Comparison of ENCODE assay signal across 16 cellular contexts in the genomic region with DNA sequence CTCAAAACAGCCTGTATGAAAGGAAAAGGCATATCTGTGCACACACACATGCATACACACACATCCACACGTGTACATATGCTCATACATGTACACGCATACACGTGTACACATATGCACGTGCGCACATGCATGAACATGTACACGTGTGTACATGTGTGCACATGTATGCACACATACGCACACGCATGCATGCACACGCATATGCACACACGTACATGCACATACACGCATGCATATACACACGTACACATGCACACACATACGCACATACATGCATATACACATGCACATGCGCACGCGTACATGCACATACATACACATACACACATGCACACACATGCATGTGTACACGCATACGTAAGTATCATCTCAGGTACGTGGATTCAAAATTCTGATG. TPM values are rescaled to one million over a fixed set of nuclear protein-coding genes. Genes with fewer than 3 reads are reported as not detected.
DNase-seq lines count a peak whose midpoint lies in the region; ATAC-seq, FAIRE-seq and TF ChIP-seq lines count a peak whose summit lies in the region.
"Had no signal": no experiment of that assay in that cellular context is flagged by ENCODE, and none has a peak within 500 bp of the region (broad histone marks: within the 10 kb centered on the region; RNA-seq: fewer than 3 reads in every experiment).

No MANE protein-coding gene starts in this region.

- peaks cover 16% of the 10 kb centered on the region for H3K9me3 Mint-ChIP-seq in neural progenitor cell
- H3K9me3 Mint-ChIP-seq in type B pancreatic cell, result peaks cover 2% of the 10 kb centered on the region

- H3K9me3 ChIP-seq in colonic mucosa (no peaks in the 10 kb centered on the region), neural progenitor cell (ENCODE audit: low read depth) (no peaks in the 10 kb centered on the region), spleen (peaks cover 0 to 3% (median 0%) of the 10 kb centered on the region in 8 donors)

- no peak for ATAC-seq in GM19463 (IDR thresholded peaks at IDR 0.05; ENCODE audit: unreplicated experiment)
- ATAC-seq in HG03342 (IDR thresholded peaks at IDR 0.05; ENCODE audit: unreplicated experiment), result no peak

- no peaks in the 10 kb centered on the region for H3K4me1 ChIP-seq in colonic mucosa
- H3K4me1 ChIP-seq in neural progenitor cell, result no peaks in the 10 kb centered on the region
- H3K4me1 ChIP-seq in spleen, result no peaks in the 10 kb centered on the region

- H3K27me3 ChIP-seq in colonic mucosa (no peaks in the 10 kb centered on the region), neural progenitor cell (no peaks in the 10 kb centered on the region), spleen (replicated peaks in 1 of 7) (no peaks in the 10 kb centered on the region)

- no peak for TF ChIP-seq POLR2A in spleen (IDR thresholded peaks at IDR 0.05)

- WGBS in spleen, 5 donors, result 89 to 92% (median 91%) methylated on average over 19 of the region's 19 CpGs

- H2AFZ ChIP-seq in neural progenitor cell (replicated peaks), result no peak overlapping the region

- no peaks in the 10 kb centered on the region for H3K27me3 Mint-ChIP-seq in neural progenitor cell (ENCODE audit: insufficient read depth, low read depth)
- no peaks in the 10 kb centered on the region for H3K27me3 Mint-ChIP-seq in type B pancreatic cell

- DNase-seq in HTR-8/SVneo (ENCODE audit: insufficient read length, low spot score) (no peak), colonic mucosa (peak; percentile 8), neural progenitor cell (ENCODE audit: low spot score) (no peak), type B pancreatic cell (ENCODE audit: extremely low spot score, unreplicated experiment) (peak; percentile 40), spleen (no peak)
- DNase-seq: ACHN, NCI-H1105, NCI-H1694, NCI-H510A, NCI-H748 treated with DMSO at 0.1 percent for 48 hours, OCI-M1, Right ventricle myocardium superior had no signal

- H3K4me1 Mint-ChIP-seq in neural progenitor cell, result peaks cover 3% of the 10 kb centered on the region
- H3K4me1 Mint-ChIP-seq in type B pancreatic cell (ENCODE audit: unreplicated experiment), result peaks cover 7% of the 10 kb centered on the region

- peaks cover 71% of the 10 kb centered on the region for H4K20me1 ChIP-seq in neural progenitor cell (ENCODE audit: low read depth)

- H3K4me2 ChIP-seq in neural progenitor cell, result no peak overlapping the region

- no peak overlapping the region for H3K9ac ChIP-seq in colonic mucosa (ENCODE audit: low read depth in 2 of 2, low read length in 2 of 2)
- H3K9ac ChIP-seq in neural progenitor cell, result no peak overlapping the region

- no peak overlapping the region for H3K4me3 ChIP-seq in colonic mucosa
- H3K4me3 ChIP-seq in neural progenitor cell, result no peak overlapping the region
- H3K4me3 ChIP-seq in spleen, result no peak overlapping the region

- H3K27ac ChIP-seq in colonic mucosa, result no peak overlapping the region
- peak overlapping the region; percentile 67 for H3K27ac ChIP-seq in neural progenitor cell
- H3K27ac ChIP-seq in spleen, result no peak overlapping the region
- H3K27ac ChIP-seq: HL-60 had no signal

- TF ChIP-seq CTCF in colonic mucosa (IDR thresholded peaks at IDR 0.05), result no peak
- TF ChIP-seq CTCF in neural progenitor cell (IDR thresholded peaks at IDR 0.05), result no peak
- no peak for TF ChIP-seq CTCF in type B pancreatic cell (conservative IDR thresholded peaks at IDR 0.05)
- TF ChIP-seq CTCF in spleen (IDR thresholded peaks at IDR 0.05 in 8 of 11, conservative IDR thresholded peaks at IDR 0.05 in 3 of 11), result no peak

- peak; percentile 99 for FAIRE-seq in HTR-8/SVneo (lab: Jason Lieb, UNC)
- FAIRE-seq: D721Med had no signal

- H3K36me3 Mint-ChIP-seq in neural progenitor cell (peaks cover 11% of the 10 kb centered on the region), type B pancreatic cell (no peaks in the 10 kb centered on the region)

- intact Hi-C loops in colonic mucosa (cut with DNase I) (no loop called here), spleen (cut with DNase I; ENCODE audit: low total_unique reads) (no loop called here)

- peaks cover 40% of the 10 kb centered on the region for H3F3A ChIP-seq in neural progenitor cell (ENCODE audit: low read depth)

- H3K27ac Mint-ChIP-seq in neural progenitor cell (no peak overlapping the region), type B pancreatic cell (no peak overlapping the region)

- H3K4me3 Mint-ChIP-seq in neural progenitor cell, result no peak overlapping the region
- H3K4me3 Mint-ChIP-seq in type B pancreatic cell, result no peak overlapping the region

- H3K36me3 ChIP-seq in colonic mucosa (no peaks in the 10 kb centered on the region), neural progenitor cell (no peaks in the 10 kb centered on the region), spleen (no peaks in the 10 kb centered on the region)

- H3K79me2 ChIP-seq in neural progenitor cell (ENCODE audit: low read depth), result peaks cover 92% of the 10 kb centered on the region

RNA-seq across cellular contexts. Expression of gene DIP2C, which starts 19.4 kb away (rescaled TPM):
- total RNA-seq in colonic mucosa (10 to 100 TPM in 1 of 2 donors, 1 to 10 TPM in 1; 7.6 to 11.2 TPM), neural progenitor cell (ENCODE audit: low replicate concordance) (10.1 and 12.2 TPM in 2 replicates), type B pancreatic cell (ENCODE audit: low replicate concordance) (22.6 and 23.1 TPM in 2 replicates), spleen (10 to 100 TPM in 4 of 7 donors, 1 to 10 TPM in 3; 6.9 to 13.1 (median 10.3) TPM)
- polyA plus RNA-seq in spleen, result 1 to 10 TPM; 2.2 to 3.4 (median 3.2) TPM

Comparison
In these comparisons a context has a peak if more than half of its experiments do, and no peak if none do; other contexts are left out.
1. DNase-seq: peak in colonic mucosa (single experiment) and type B pancreatic cell (single experiment); none in HTR-8/SVneo (single experiment), neural progenitor cell (single experiment) and spleen (single experiment).